Comparison of ENCODE assay signal across 22 cellular contexts in the genomic region with DNA sequence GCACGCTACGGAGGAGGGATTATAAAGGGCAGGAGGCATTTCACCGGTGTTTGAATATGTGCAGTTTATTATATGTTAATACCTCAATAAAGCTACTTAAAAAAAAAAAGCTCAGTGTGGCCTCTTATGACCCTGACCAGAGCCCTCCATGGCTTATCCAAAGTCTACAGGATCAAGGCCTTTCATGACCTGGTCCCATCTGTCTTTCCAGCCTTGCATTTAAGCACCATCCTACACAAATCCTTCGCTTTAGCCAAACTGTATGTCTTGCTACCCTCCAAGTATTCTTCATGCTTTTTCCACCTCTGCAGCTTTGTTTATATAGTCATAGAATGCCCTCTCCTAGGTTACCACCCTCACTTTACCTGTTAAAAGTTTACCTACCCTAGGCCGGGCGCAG. TPM values are rescaled to one million over a fixed set of nuclear protein-coding genes. Genes with fewer than 3 reads are reported as not detected.
DNase-seq lines count a peak whose midpoint lies in the region; ATAC-seq, FAIRE-seq and TF ChIP-seq lines count a peak whose summit lies in the region.
"Had no signal": no experiment of that assay in that cellular context is flagged by ENCODE, and none has a peak within 500 bp of the region (broad histone marks: within the 10 kb centered on the region; RNA-seq: fewer than 3 reads in every experiment).

No MANE protein-coding gene starts in this region.

- no peak overlapping the region for H3K27ac ChIP-seq in esophagus muscularis mucosa (replicated peaks in 1 of 4)
- H3K27ac ChIP-seq: A549 had no signal

- DNase-seq in GM12892 (ENCODE audit: insufficient read length): no peak
- DNase-seq in NCI-H82 treated with DMSO at 0.1 percent for 48 hours (lab: John Stamatoyannopoulos, UW; ENCODE audit: unreplicated experiment): peak; percentile 61
- peak; percentile 55 for DNase-seq in esophagus muscularis mucosa (ENCODE audit: extremely low spot score)
- DNase-seq in NCI-H1930 (lab: John Stamatoyannopoulos, UW): no peak
- DNase-seq in left colon: no peak
- no peak for DNase-seq in putamen (ENCODE audit: low spot score)
- DNase-seq in activated naive CD4-positive, alpha-beta T cell treated with anti-CD3 and anti-CD28 coated beads, Interleukin-2, amount 50 U/mL, for 16 hours: no peak
- DNase-seq: 8988T; ACHN; AML-193; BE2C; Calu3; CD4-positive, alpha-beta memory T cell; COR-L47; DND-41; H7 had no signal

- no peaks in the 10 kb centered on the region for H3K4me1 ChIP-seq in esophagus muscularis mucosa
- H3K4me1 ChIP-seq: A549, BE2C had no signal

- peak; percentile 57 for FAIRE-seq in GM12892 (lab: Jason Lieb, UNC)
- FAIRE-seq: A549, G401.6, GM19239, H1 had no signal

- ATAC-seq in left colon: no peak
- ATAC-seq: A549 had no signal

- no peak overlapping the region for H3K4me3 ChIP-seq in esophagus muscularis mucosa
- H3K4me3 ChIP-seq: A549; BLaER1 treated with 17β-estradiol and CSF1 and Interleukin-3, amounts not matched to agents 10 nM and 100 nM; GM23248 had no signal

- no peaks in the 10 kb centered on the region for H3K36me3 ChIP-seq in esophagus muscularis mucosa
- H3K36me3 ChIP-seq: BE2C had no signal

- 65% methylated on average over 6 of the region's 6 CpGs for WGBS in esophagus muscularis mucosa

- TF ChIP-seq CTCF in esophagus muscularis mucosa (IDR thresholded peaks at IDR 0.05): no peak

- intact Hi-C loops in esophagus muscularis mucosa (cut with DNase I) (no loop called here), left colon (cut with DNase I, micrococcal nuclease) (no loop called here)

- H3K27me3 ChIP-seq in esophagus muscularis mucosa: peaks cover 0 to 5% (median 0%) of the 10 kb centered on the region in 4 donors
- H3K27me3 ChIP-seq: BE2C; BLaER1 treated with 17β-estradiol and CSF1 and Interleukin-3, amounts not matched to agents 10 nM and 100 nM had no signal

- peaks cover 0 to 16% (median 12%) of the 10 kb centered on the region in 4 donors for H3K9me3 ChIP-seq in esophagus muscularis mucosa
- H3K9me3 ChIP-seq: BE2C had no signal

- TF ChIP-seq POLR2A in GM12892 (IDR thresholded peaks at IDR 0.05; ENCODE audit: low read depth, low read length) (no peak), esophagus muscularis mucosa (IDR thresholded peaks at IDR 0.05; ENCODE audit: low read depth) (no peak)

- TF ChIP-seq EP300 in esophagus muscularis mucosa (IDR thresholded peaks at IDR 0.05): no peak

RNA-seq across cellular contexts. Expression of a gene that starts 6.5 kb away (rescaled TPM):
- 2.0 TPM for polyA plus RNA-seq in GM12892 (2012; ENCODE audit: missing spikeins)
- total RNA-seq in esophagus muscularis mucosa (under 1 TPM in 2 of 4 donors, not detected in 2; 0.17 to 0.33 TPM), left colon (1 to 10 TPM; 5.1 to 6.8 TPM)
- total RNA-seq: CD4-positive, alpha-beta memory T cell; GM23248; H7 had no signal
- polyA plus RNA-seq: A549, GM23248 had no signal

RNA-seq across cellular contexts. Expression of a gene that starts 34.3 kb away (rescaled TPM):
- not detected for polyA plus RNA-seq in GM12892 (2012; ENCODE audit: missing spikeins)
- total RNA-seq in esophagus muscularis mucosa: not detected
- total RNA-seq in left colon: not detected
- total RNA-seq: Calu3; CD4-positive, alpha-beta memory T cell; GM23248; H1; H7 had no signal
- polyA plus RNA-seq: A549; CD4-positive, alpha-beta memory T cell; GM23248; H1 had no signal

RNA-seq across cellular contexts. Expression of a gene that starts 48.0 kb away (rescaled TPM):
- not detected for polyA plus RNA-seq in GM12892 (2012; ENCODE audit: missing spikeins)
- total RNA-seq in esophagus muscularis mucosa (not detected), left colon (not detected)
- total RNA-seq: Calu3, GM23248, H1, H7 had no signal
- polyA plus RNA-seq: A549; CD4-positive, alpha-beta memory T cell; GM23248; H1 had no signal

Comparison
In these comparisons a context has a peak if more than half of its experiments do, and no peak if none do; other contexts are left out.
1. DNase-seq: peak in NCI-H82 treated with DMSO at 0.1 percent for 48 hours (single experiment) and esophagus muscularis mucosa (single experiment); none in GM12892 (single experiment), NCI-H1930 (0 of 2), left colon (0 of 2), putamen (single experiment) and activated naive CD4-positive, alpha-beta T cell treated with anti-CD3 and anti-CD28 coated beads, Interleukin-2, amount 50 U/mL, for 16 hours (single experiment).
2. RNA of a gene that starts 6.5 kb away (total RNA-seq): 5.1 to 6.8 TPM in left colon; 0.17 to 0.33 TPM in esophagus muscularis mucosa; every median in the first group is over 4 times any median in the second.